In genomic region chr11:126115820-126116319, GRCh38 we compare ENCODE assay signal across 1 cellular context.
TF ChIP-seq lines count a peak whose summit lies in the region.

No MANE protein-coding gene starts in this region.

TF ChIP-seq in HepG2, 621 proteins besides CTCF, POLR2A, EP300 and RAD21 (continued from another document and continues in another):
- TF ChIP-seq SOX6 (IDR thresholded peaks at IDR 0.05) (no peak), SOX6 (CRISPR knock-in tag; IDR thresholded peaks at IDR 0.05) (peak; percentile 80), ZNF17 (CRISPR knock-in tag; IDR thresholded peaks at IDR 0.05) (no peak), MXD1 (CRISPR knock-in tag; IDR thresholded peaks at IDR 0.05) (peak; percentile 36; the same call in 1 of the 2 replicates), IRF9 (CRISPR knock-in tag; IDR thresholded peaks at IDR 0.05; ENCODE audit: borderline replicate concordance) (0 out of 2 replicates have a peak, but pooled peaks have one; percentile 66), ZBTB25 (CRISPR knock-in tag; IDR thresholded peaks at IDR 0.05) (0 out of 2 replicates have a peak, but pooled peaks have one; percentile 20), ELF1 (CRISPR knock-in tag; IDR thresholded peaks at IDR 0.05) (peak; percentile 34; the same call in 1 of the 2 replicates), ZNF10 (CRISPR knock-in tag; IDR thresholded peaks at IDR 0.05; ENCODE audit: borderline replicate concordance, low read depth) (no peak), SRF (IDR thresholded peaks at IDR 0.05; ENCODE audit: low read depth, low read length) (no peak), TFDP1 (CRISPR knock-in tag; IDR thresholded peaks at IDR 0.05; ENCODE audit: borderline replicate concordance) (peak; percentile 53; the same call in 1 of the 2 replicates), ZSCAN9 (CRISPR knock-in tag; IDR thresholded peaks at IDR 0.05; ENCODE audit: borderline replicate concordance) (peak; percentile 74; the same call in 1 of the 2 replicates), ZNF224 (CRISPR knock-in tag; IDR thresholded peaks at IDR 0.05) (peak; percentile 90; the same call in 1 of the 2 replicates), PATZ1 (CRISPR knock-in tag; IDR thresholded peaks at IDR 0.05) (peak; percentile 86), GATAD1 (CRISPR knock-in tag; IDR thresholded peaks at IDR 0.05) (0 out of 2 replicates have a peak, but pooled peaks have one; percentile 33), IRF2 (CRISPR knock-in tag; IDR thresholded peaks at IDR 0.05) (peak; percentile 79), ZNF503 (CRISPR knock-in tag; IDR thresholded peaks at IDR 0.05) (peak; percentile 81; the same call in 1 of the 2 replicates), NFATC3 (CRISPR knock-in tag; IDR thresholded peaks at IDR 0.05) (0 out of 2 replicates have a peak, but pooled peaks have one; percentile 50), REPIN1 (CRISPR knock-in tag; IDR thresholded peaks at IDR 0.05; ENCODE audit: borderline replicate concordance, low read depth) (peak; percentile 79; the same call in 1 of the 2 replicates), CEBPZ (IDR thresholded peaks at IDR 0.05; ENCODE audit: low read length) (no peak), ZNF790 (CRISPR knock-in tag; IDR thresholded peaks at IDR 0.05; ENCODE audit: borderline replicate concordance) (no peak), ARNT2 (CRISPR knock-in tag; IDR thresholded peaks at IDR 0.05; ENCODE audit: low read depth) (peak; percentile 74; the same call in 1 of the 2 replicates), DNMT3B (CRISPR knock-in tag; conservative IDR thresholded peaks at IDR 0.05) (0 out of 2 replicates have a peak, but pooled peaks have one; percentile 47), RCOR2 (CRISPR knock-in tag; IDR thresholded peaks at IDR 0.05) (0 out of 2 replicates have a peak, but pooled peaks have one; percentile 28), HHEX (CRISPR knock-in tag; IDR thresholded peaks at IDR 0.05) (peak; percentile 71), SP1 (IDR thresholded peaks at IDR 0.05) (no peak), SP1 (CRISPR knock-in tag; IDR thresholded peaks at IDR 0.05) (peak; percentile 43; the same call in 1 of the 2 replicates), ZNF740 (CRISPR knock-in tag; IDR thresholded peaks at IDR 0.05) (no peak), KDM6A (CRISPR knock-in tag; IDR thresholded peaks at IDR 0.05; ENCODE audit: low read depth) (peak; percentile 52; the same call in 1 of the 2 replicates), ZNF234 (CRISPR knock-in tag; conservative IDR thresholded peaks at IDR 0.05) (peak; percentile 83; the same call in 1 of the 2 replicates), ZNF589 (CRISPR knock-in tag; conservative IDR thresholded peaks at IDR 0.05) (no peak), ARNTL (CRISPR knock-in tag; IDR thresholded peaks at IDR 0.05) (peak; percentile 94), MZF1 (CRISPR knock-in tag; IDR thresholded peaks at IDR 0.05; ENCODE audit: borderline replicate concordance) (no peak), MAZ (IDR thresholded peaks at IDR 0.05; ENCODE audit: borderline replicate concordance, low read depth, low read length) (peak; percentile 13; the same call in 1 of the 2 replicates), MAZ (CRISPR knock-in tag; IDR thresholded peaks at IDR 0.05; ENCODE audit: low read depth) (peak; percentile 64; the same call in 1 of the 2 replicates), MYPOP (CRISPR knock-in tag; IDR thresholded peaks at IDR 0.05) (peak; percentile 81), HNF1B (CRISPR knock-in tag; IDR thresholded peaks at IDR 0.05) (peak; percentile 93), RFX3 (CRISPR knock-in tag; IDR thresholded peaks at IDR 0.05) (peak; percentile 64), ZNF652 (CRISPR knock-in tag; IDR thresholded peaks at IDR 0.05; ENCODE audit: borderline replicate concordance, low read depth) (0 out of 2 replicates have a peak, but pooled peaks have one; percentile 30), STAG1 (CRISPR knock-in tag; IDR thresholded peaks at IDR 0.05) (peak; percentile 48), ZNF777 (CRISPR knock-in tag; IDR thresholded peaks at IDR 0.05) (no peak), ZSCAN25 (CRISPR knock-in tag; IDR thresholded peaks at IDR 0.05) (peak; percentile 91)
- TF ChIP-seq, protein P1, sequence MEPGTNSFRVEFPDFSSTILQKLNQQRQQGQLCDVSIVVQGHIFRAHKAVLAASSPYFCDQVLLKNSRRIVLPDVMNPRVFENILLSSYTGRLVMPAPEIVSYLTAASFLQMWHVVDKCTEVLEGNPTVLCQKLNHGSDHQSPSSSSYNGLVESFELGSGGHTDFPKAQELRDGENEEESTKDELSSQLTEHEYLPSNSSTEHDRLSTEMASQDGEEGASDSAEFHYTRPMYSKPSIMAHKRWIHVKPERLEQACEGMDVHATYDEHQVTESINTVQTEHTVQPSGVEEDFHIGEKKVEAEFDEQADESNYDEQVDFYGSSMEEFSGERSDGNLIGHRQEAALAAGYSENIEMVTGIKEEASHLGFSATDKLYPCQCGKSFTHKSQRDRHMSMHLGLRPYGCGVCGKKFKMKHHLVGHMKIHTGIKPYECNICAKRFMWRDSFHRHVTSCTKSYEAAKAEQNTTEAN (CRISPR knock-in tag; conservative IDR thresholded peaks at IDR 0.05) = peak; percentile 100
- TF ChIP-seq, protein P2, sequence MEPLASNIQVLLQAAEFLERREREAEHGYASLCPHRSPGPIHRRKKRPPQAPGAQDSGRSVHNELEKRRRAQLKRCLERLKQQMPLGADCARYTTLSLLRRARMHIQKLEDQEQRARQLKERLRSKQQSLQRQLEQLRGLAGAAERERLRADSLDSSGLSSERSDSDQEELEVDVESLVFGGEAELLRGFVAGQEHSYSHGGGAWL (CRISPR knock-in tag; IDR thresholded peaks at IDR 0.05) = 0 out of 2 replicates have a peak, but pooled peaks have one; percentile 53
- TF ChIP-seq, protein P3, sequence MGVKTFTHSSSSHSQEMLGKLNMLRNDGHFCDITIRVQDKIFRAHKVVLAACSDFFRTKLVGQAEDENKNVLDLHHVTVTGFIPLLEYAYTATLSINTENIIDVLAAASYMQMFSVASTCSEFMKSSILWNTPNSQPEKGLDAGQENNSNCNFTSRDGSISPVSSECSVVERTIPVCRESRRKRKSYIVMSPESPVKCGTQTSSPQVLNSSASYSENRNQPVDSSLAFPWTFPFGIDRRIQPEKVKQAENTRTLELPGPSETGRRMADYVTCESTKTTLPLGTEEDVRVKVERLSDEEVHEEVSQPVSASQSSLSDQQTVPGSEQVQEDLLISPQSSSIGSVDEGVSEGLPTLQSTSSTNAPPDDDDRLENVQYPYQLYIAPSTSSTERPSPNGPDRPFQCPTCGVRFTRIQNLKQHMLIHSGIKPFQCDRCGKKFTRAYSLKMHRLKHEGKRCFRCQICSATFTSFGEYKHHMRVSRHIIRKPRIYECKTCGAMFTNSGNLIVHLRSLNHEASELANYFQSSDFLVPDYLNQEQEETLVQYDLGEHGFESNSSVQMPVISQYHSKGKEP (CRISPR knock-in tag; IDR thresholded peaks at IDR 0.05) = 0 out of 2 replicates have a peak, but pooled peaks have one; percentile 64
